8 cellular contexts compared by ENCODE assay signal in genomic region chr9:99259231-99259918, GRCh38. TPM values are rescaled to one million over a fixed set of nuclear protein-coding genes. Genes with fewer than 3 reads are reported as not detected.
DNase-seq lines count a peak whose midpoint lies in the region; ATAC-seq lines count a peak whose summit lies in the region.

No MANE protein-coding gene starts in this region.

- peak overlapping the region; percentile 71 for H3K4me3 Mint-ChIP-seq in activated naive CD8-positive, alpha-beta T cell

- H3K36me3 Mint-ChIP-seq in activated naive CD8-positive, alpha-beta T cell, result peaks cover 5% of the 10 kb centered on the region

- no peaks in the 10 kb centered on the region for H3K27me3 Mint-ChIP-seq in activated naive CD8-positive, alpha-beta T cell

- DNase-seq in NCI-H2196 treated with DMSO at 0.1 percent for 48 hours (lab: John Stamatoyannopoulos, UW; ENCODE audit: unreplicated experiment), result peak; percentile 73
- DNase-seq in cardiac septum (ENCODE audit: low spot score), result peak; percentile 94
- peak; percentile 90 for DNase-seq in pons (ENCODE audit: low spot score)
- no peak for DNase-seq in NCI-H526 treated with DMSO at 0.1 percent for 48 hours (lab: John Stamatoyannopoulos, UW)
- DNase-seq in H4 (ENCODE audit: low spot score), result no peak
- DNase-seq in cortex of kidney (lab: John Stamatoyannopoulos, UW), result no peak

- no peaks in the 10 kb centered on the region for H3K9me3 Mint-ChIP-seq in activated naive CD8-positive, alpha-beta T cell (ENCODE audit: low read depth)

- no peak overlapping the region for H3K27ac Mint-ChIP-seq in activated naive CD8-positive, alpha-beta T cell

- peaks cover 23% of the 10 kb centered on the region for H3K4me1 Mint-ChIP-seq in activated naive CD8-positive, alpha-beta T cell (ENCODE audit: low read depth)

- ATAC-seq in GM19043 (IDR thresholded peaks at IDR 0.05; ENCODE audit: low read depth, unreplicated experiment), result peak; percentile 58

- intact Hi-C loops in cardiac septum (cut with DNase I), result loop anchor here (1.0 to 10.0 kb wide), 2 partner anchors 560 to 945 kb away; no protein-coding TSS in a partner anchor

RNA-seq across cellular contexts. Expression of gene SEC61B, which starts 37.3 kb away (rescaled TPM):
- 47.9 TPM for total RNA-seq in cardiac septum
- total RNA-seq in H4 (2014; rRNA removed; shearing (Covaris generic)), result 196 and 227 TPM in 2 replicates

RNA-seq across cellular contexts. Expression of gene ALG2, which starts 37.6 kb away (rescaled TPM):
- total RNA-seq in cardiac septum, result 16.0 TPM
- 39.9 and 56.6 TPM in 2 replicates for total RNA-seq in H4 (2014; rRNA removed; shearing (Covaris generic))

Comparison
In these comparisons a context has a peak if more than half of its experiments do, and no peak if none do; other contexts are left out.
1. DNase-seq: peak in NCI-H2196 treated with DMSO at 0.1 percent for 48 hours (single experiment), cardiac septum (single experiment) and pons (single experiment); none in NCI-H526 treated with DMSO at 0.1 percent for 48 hours (single experiment), H4 (single experiment) and cortex of kidney (single experiment).